Comparison of ENCODE assay signal across 8 cellular contexts in the genomic region with DNA sequence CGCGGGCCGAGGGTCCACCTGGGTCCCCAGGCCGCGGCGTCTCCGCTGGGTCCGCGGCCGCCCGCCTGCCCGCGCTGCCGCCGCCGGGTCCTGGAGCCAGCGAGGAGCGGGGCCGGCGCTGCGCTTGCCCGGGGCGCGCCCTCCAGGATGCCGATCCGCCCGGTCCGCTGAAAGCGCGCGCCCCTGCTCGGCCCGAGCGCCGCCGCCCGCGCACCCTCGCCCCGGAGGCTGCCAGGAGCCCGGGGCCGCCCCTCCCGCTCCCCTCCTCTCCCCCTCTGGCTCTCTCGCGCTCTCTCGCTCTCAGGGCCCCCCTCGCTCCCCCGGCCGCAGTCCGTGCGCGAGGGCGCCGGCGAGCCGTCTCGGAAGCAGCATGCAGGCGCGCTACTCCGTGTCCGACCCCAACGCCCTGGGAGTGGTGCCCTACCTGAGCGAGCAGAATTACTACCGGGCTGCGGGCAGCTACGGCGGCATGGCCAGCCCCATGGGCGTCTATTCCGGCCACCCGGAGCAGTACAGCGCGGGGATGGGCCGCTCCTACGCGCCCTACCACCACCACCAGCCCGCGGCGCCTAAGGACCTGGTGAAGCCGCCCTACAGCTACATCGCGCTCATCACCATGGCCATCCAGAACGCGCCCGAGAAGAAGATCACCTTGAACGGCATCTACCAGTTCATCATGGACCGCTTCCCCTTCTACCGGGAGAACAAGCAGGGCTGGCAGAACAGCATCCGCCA. TPM values are rescaled to one million over a fixed set of nuclear protein-coding genes. Genes with fewer than 3 reads are reported as not detected.
DNase-seq lines count a peak whose midpoint lies in the region; ATAC-seq and TF ChIP-seq lines count a peak whose summit lies in the region.

No MANE protein-coding gene starts in this region.

- peaks cover 21% of the 10 kb centered on the region for H3K27me3 Mint-ChIP-seq in Calu3 (ENCODE audit: unreplicated experiment)
- peaks cover 70% of the 10 kb centered on the region for H3K27me3 Mint-ChIP-seq in T-helper 1 cell treated with Interleukin-12 subunit alpha and Interleukin-12 subunit beta and Interleukin-4 antibody, amounts not matched to agents 30 μg/mL and 1 μg/mL, for 36 hours (ENCODE audit: low read depth)
- no peaks in the 10 kb centered on the region for H3K27me3 Mint-ChIP-seq in osteocyte (ENCODE audit: unreplicated experiment)

- no peak for TF ChIP-seq CTCF in Calu3 (IDR thresholded peaks at IDR 0.05; ENCODE audit: unreplicated experiment)
- TF ChIP-seq CTCF in osteocyte (IDR thresholded peaks at IDR 0.05) = no peak

- H3K27ac Mint-ChIP-seq in Calu3 (ENCODE audit: unreplicated experiment) (peak overlapping the region; percentile 52), osteocyte (ENCODE audit: unreplicated experiment) (peak overlapping the region; percentile 97)
- H3K27ac Mint-ChIP-seq in T-helper 1 cell treated with Interleukin-12 subunit alpha and Interleukin-12 subunit beta and Interleukin-4 antibody, amounts not matched to agents 30 μg/mL and 1 μg/mL, for 36 hours = peak overlapping the region; percentile 26

- no TSS peak for BruUV-seq in Calu3 (replicated peaks; lab: Mats Ljungman, UMichigan)

- DNase-seq in Calu3 = peak; percentile 68
- DNase-seq in fibroblast of peridontal ligament (ENCODE audit: extremely low read depth) = peak; percentile 61
- DNase-seq in osteocyte (ENCODE audit: extremely low spot score, unreplicated experiment) = peak; percentile 92
- no peak for DNase-seq in NK-92 treated with Interleukin-12 subunit alpha and Interleukin-12 subunit beta, amount 100 ng/mL, for 24 hours (lab: John Stamatoyannopoulos, UW)
- DNase-seq in activated gamma-delta T cell (lab: John Stamatoyannopoulos, UW) = no peak

- peak overlapping the region; percentile 96 for H3K4me3 Mint-ChIP-seq in Calu3 (ENCODE audit: low read depth, unreplicated experiment)
- H3K4me3 Mint-ChIP-seq in T-helper 1 cell treated with Interleukin-12 subunit alpha and Interleukin-12 subunit beta and Interleukin-4 antibody, amounts not matched to agents 30 μg/mL and 1 μg/mL, for 36 hours = no peak overlapping the region
- H3K4me3 Mint-ChIP-seq in osteocyte (ENCODE audit: unreplicated experiment) = peak overlapping the region; percentile 91

- no peaks in the 10 kb centered on the region for H3K9me3 Mint-ChIP-seq in Calu3 (ENCODE audit: low read depth, unreplicated experiment)
- H3K9me3 Mint-ChIP-seq in T-helper 1 cell treated with Interleukin-12 subunit alpha and Interleukin-12 subunit beta and Interleukin-4 antibody, amounts not matched to agents 30 μg/mL and 1 μg/mL, for 36 hours = no peaks in the 10 kb centered on the region
- H3K9me3 Mint-ChIP-seq in osteocyte (ENCODE audit: unreplicated experiment) = no peaks in the 10 kb centered on the region

- CTCF ChIA-PET in Calu3 (lab: Charles Lee) = interaction anchor here (1.1 to 1.2 kb wide), 2 partner anchors 307 to 450 kb away, joined by 3 to 4 read pairs; no protein-coding TSS in a partner anchor

- no peak for ATAC-seq in HG02938 (IDR thresholded peaks at IDR 0.05; ENCODE audit: unreplicated experiment)
- no peak for ATAC-seq in HG03108 (IDR thresholded peaks at IDR 0.05; ENCODE audit: unreplicated experiment)

- intact Hi-C loops in Calu3 (cut with micrococcal nuclease; ENCODE audit: unreplicated experiment) = no loop called here

- H3K36me3 Mint-ChIP-seq in Calu3 (ENCODE audit: insufficient read depth, unreplicated experiment) (peaks cover 51% of the 10 kb centered on the region), osteocyte (ENCODE audit: unreplicated experiment) (peaks cover 35% of the 10 kb centered on the region)
- H3K36me3 Mint-ChIP-seq in T-helper 1 cell treated with Interleukin-12 subunit alpha and Interleukin-12 subunit beta and Interleukin-4 antibody, amounts not matched to agents 30 μg/mL and 1 μg/mL, for 36 hours (ENCODE audit: low read depth) = peaks cover 1% of the 10 kb centered on the region

- peaks cover 28% of the 10 kb centered on the region for H3K4me1 Mint-ChIP-seq in Calu3 (ENCODE audit: low read depth, unreplicated experiment)
- H3K4me1 Mint-ChIP-seq in T-helper 1 cell treated with Interleukin-12 subunit alpha and Interleukin-12 subunit beta and Interleukin-4 antibody, amounts not matched to agents 30 μg/mL and 1 μg/mL, for 36 hours (ENCODE audit: low read depth) = peaks cover 7% of the 10 kb centered on the region
- peaks cover 43% of the 10 kb centered on the region for H3K4me1 Mint-ChIP-seq in osteocyte (ENCODE audit: unreplicated experiment)

RNA-seq across cellular contexts. Expression of gene FOXC2, which starts 0.5 kb away (rescaled TPM):
- total RNA-seq in Calu3 (2022) (8.7 and 10.9 TPM in 2 replicates), osteocyte (91.8 and 93.4 TPM in 2 replicates)

RNA-seq across cellular contexts. Expression of gene FOXL1, which starts 11.2 kb away (rescaled TPM):
- total RNA-seq in Calu3 (2022) = 13.3 and 14.5 TPM in 2 replicates
- total RNA-seq in osteocyte = 6.4 and 9.3 TPM in 2 replicates

RNA-seq across cellular contexts. Expression of gene MTHFSD, which starts 12.1 kb away (rescaled TPM):
- total RNA-seq in Calu3 (2022) (47.8 and 48.9 TPM in 2 replicates), osteocyte (12.1 and 14.1 TPM in 2 replicates)

RNA-seq across cellular contexts. Expression of gene FOXF1, which starts 56.8 kb away (rescaled TPM):
- not detected in 2 replicates for total RNA-seq in Calu3 (2022)
- not detected in 2 replicates for total RNA-seq in osteocyte

Comparison
In these comparisons a context has a peak if more than half of its experiments do, and no peak if none do; other contexts are left out.
1. DNase-seq: peak in Calu3 (single experiment), fibroblast of peridontal ligament (single experiment) and osteocyte (single experiment); none in NK-92 treated with Interleukin-12 subunit alpha and Interleukin-12 subunit beta, amount 100 ng/mL, for 24 hours (single experiment) and activated gamma-delta T cell (single experiment).
2. H3K27ac Mint-ChIP-seq: peak in every context shown above with its lines; median percentile 97 in osteocyte; 52 in Calu3; 26 in T-helper 1 cell treated with Interleukin-12 subunit alpha and Interleukin-12 subunit beta and Interleukin-4 antibody, amounts not matched to agents 30 μg/mL and 1 μg/mL, for 36 hours.